Comparison of ENCODE assay signal across 27 cellular contexts in genomic region chr4:56840559-56840958, GRCh38.
"Had no signal": no experiment of that assay in that cellular context is flagged by ENCODE, and none has a peak within 500 bp of the region (broad histone marks: within the 10 kb centered on the region; RNA-seq: fewer than 3 reads in every experiment).

No MANE protein-coding gene starts in this region.

- DNase-seq: activated CD4-positive, alpha-beta memory T cell treated with anti-CD3 and anti-CD28 coated beads, Interleukin-2, amount 10 ng/mL, durations not matched to agents 7 days and 5 days; activated CD4-positive, alpha-beta T cell treated with anti-CD3 and anti-CD28 coated beads for 1 hour; activated CD4-positive, alpha-beta T cell treated with anti-CD3 and anti-CD28 coated beads for 4 hours; activated CD4-positive, alpha-beta T cell treated with anti-CD3 and anti-CD28 coated beads, Interleukin-2, amount 10 ng/mL, durations not matched to agents 7 days and 5 days; activated CD4-positive, alpha-beta T cell treated with anti-CD3 and anti-CD28 coated beads, Interleukin-2, amount 50 U/mL, for 4 hours; activated CD8-positive, alpha-beta memory T cell treated with anti-CD3 and anti-CD28 coated beads, Interleukin-2, amount 50 U/mL, for 48 hours; activated gamma-delta T cell; activated naive CD4-positive, alpha-beta T cell; activated naive CD4-positive, alpha-beta T cell treated with anti-CD3 and anti-CD28 coated beads, Interleukin-2, amount 10 ng/mL, durations not matched to agents 7 days and 5 days; activated naive CD8-positive, alpha-beta T cell treated with anti-CD3 and anti-CD28 coated beads, Interleukin-2, amount 10 ng/mL, durations not matched to agents 7 days and 5 days; activated T-cell treated with anti-CD3 and anti-CD28 coated beads for 4 hours; activated T-cell treated with anti-CD3 and anti-CD28 coated beads, Interleukin-2, amount 50 U/mL, for 24 hours; activated T-cell treated with anti-CD3 and anti-CD28 coated beads, Interleukin-2, amount 50 U/mL, for 72 hours; central memory CD4-positive, alpha-beta T cell; cerebellar nuclear complex; colonic mucosa; effector CD8-positive, alpha-beta T cell; esophagus squamous epithelium; foreskin melanocyte; heart right ventricle; T-helper 2 cell had no signal

- H3K4me3 ChIP-seq: ascending aorta, breast epithelium, cardiac muscle cell, colonic mucosa, esophagus squamous epithelium, gastroesophageal sphincter, heart right ventricle had no signal

- ATAC-seq: activated naive CD4-positive, alpha-beta T cell treated with anti-CD3 and anti-CD28 coated beads, Interleukin-2, amount 50 U/mL, for 72 hours; activated T-cell treated with anti-CD3 and anti-CD28 coated beads, Interleukin-2, amount 50 U/mL, for 72 hours; gastroesophageal sphincter; WTC11 had no signal
